15 cellular contexts compared by ENCODE assay signal in the genomic region with DNA sequence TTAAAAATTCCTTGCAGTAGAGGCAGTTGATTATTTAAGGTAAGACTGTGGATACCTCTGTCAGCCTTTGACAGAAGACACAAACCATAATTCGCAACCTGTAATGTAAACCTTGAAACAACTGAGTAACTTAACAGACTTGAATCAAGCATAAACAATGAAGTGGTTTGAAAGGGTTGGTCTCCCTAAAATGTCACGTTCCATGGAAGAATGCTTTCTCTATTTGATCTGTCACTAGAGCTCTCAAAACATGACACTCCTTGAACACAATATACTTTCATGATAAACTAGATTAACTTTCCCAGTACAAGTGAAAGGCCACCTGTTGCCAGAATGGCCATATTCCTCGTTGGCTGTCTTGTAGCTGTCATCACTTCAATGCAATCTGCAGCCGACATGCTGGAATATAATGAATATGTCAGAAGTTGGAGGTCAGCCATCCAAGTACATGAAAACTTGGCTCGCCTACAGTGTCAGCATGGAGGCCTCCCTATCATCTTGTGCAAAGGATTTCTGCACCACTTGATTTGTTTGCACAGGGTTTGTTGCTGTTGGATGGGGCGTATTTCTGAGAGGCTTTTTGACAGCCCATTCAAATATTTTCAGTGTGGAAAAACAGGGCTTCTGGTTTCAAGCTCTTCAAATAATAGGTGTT.
DNase-seq lines count a peak whose midpoint lies in the region; ATAC-seq and TF ChIP-seq lines count a peak whose summit lies in the region.
"Had no signal": no experiment of that assay in that cellular context is flagged by ENCODE, and none has a peak within 500 bp of the region (broad histone marks: within the 10 kb centered on the region; RNA-seq: fewer than 3 reads in every experiment).

No MANE protein-coding gene starts in this region.

- intact Hi-C loops in left ventricle myocardium superior (cut with micrococcal nuclease): loop anchor here (2.0 kb wide), 1 partner anchor 39 kb away; no protein-coding TSS in a partner anchor

- no peak overlapping the region for H3K9ac ChIP-seq in H9 (ENCODE audit: extremely low read depth, insufficient read length, low read length)
- H3K9ac ChIP-seq: GM23248 had no signal

- H4K20me1 ChIP-seq in H9 (ENCODE audit: control insufficient read depth, insufficient read depth, insufficient read length): no peaks in the 10 kb centered on the region

- no peak overlapping the region for H3K4me2 ChIP-seq in H9 (ENCODE audit: insufficient read depth, insufficient read length, low read length)

- no peaks in the 10 kb centered on the region for H3K79me1 ChIP-seq in H9 (ENCODE audit: insufficient read depth, low read depth, low read length, poor library complexity, severe bottlenecking)

- H3K4me3 ChIP-seq in astrocyte of the spinal cord (ENCODE audit: low read depth, low read length): no peak overlapping the region
- H3K4me3 ChIP-seq: GM23248, vagina had no signal

- H2BK120ac ChIP-seq in H9 (ENCODE audit: low read depth, low read length, poor library complexity, severe bottlenecking): no peak overlapping the region

- H3K56ac ChIP-seq in H9 (ENCODE audit: insufficient read length, low read depth, low read length): no peak overlapping the region

- in situ Hi-C loops in astrocyte of the spinal cord (cut with HindIII; ENCODE audit: low sequenced_read_pairs): no loop called here

- no CpG with 5 or more reads among the region's 6 CpGs for WGBS in H9 (ENCODE audit: extremely low coverage, insufficient read length, low lambda C conversion rate)

- H3K4me3 Mint-ChIP-seq in H9: no peak overlapping the region
- H3K4me3 Mint-ChIP-seq: activated CD4-positive, alpha-beta memory T cell treated with anti-CD3 and anti-CD28 coated beads, Interleukin-2, amount 10 ng/mL, durations not matched to agents 7 days and 5 days; activated naive CD4-positive, alpha-beta T cell treated with anti-CD3 and anti-CD28 coated beads, Interleukin-2, amount 10 ng/mL, durations not matched to agents 7 days and 5 days had no signal

- H3K27me3 ChIP-seq in H9 (ENCODE audit: insufficient read depth, low read length): no peaks in the 10 kb centered on the region
- H3K27me3 ChIP-seq: vagina had no signal

- no peaks in the 10 kb centered on the region for H3K4me1 Mint-ChIP-seq in H9
- H3K4me1 Mint-ChIP-seq: activated CD4-positive, alpha-beta memory T cell treated with anti-CD3 and anti-CD28 coated beads, Interleukin-2, amount 10 ng/mL, durations not matched to agents 7 days and 5 days; activated naive CD4-positive, alpha-beta T cell treated with anti-CD3 and anti-CD28 coated beads, Interleukin-2, amount 10 ng/mL, durations not matched to agents 7 days and 5 days had no signal

- no peak overlapping the region for H4K5ac ChIP-seq in H9 (ENCODE audit: insufficient read length, low read depth, low read length)

- no peak overlapping the region for H3K4ac ChIP-seq in H9 (ENCODE audit: low read depth, low read length)

- no peak overlapping the region for H2BK15ac ChIP-seq in H9 (ENCODE audit: low read depth, low read length)

- peak; percentile 97 for ATAC-seq in left ventricle myocardium superior
- no peak for ATAC-seq in HG03460 (IDR thresholded peaks at IDR 0.05; ENCODE audit: unreplicated experiment)
- ATAC-seq in GM21737 (IDR thresholded peaks at IDR 0.05; ENCODE audit: unreplicated experiment): no peak

- no peak overlapping the region for H3K27ac ChIP-seq in H9 (ENCODE audit: insufficient read length, low read depth, low read length)
- H3K27ac ChIP-seq: GM23248, vagina had no signal

- H4K8ac ChIP-seq in H9 (replicated peaks; ENCODE audit: insufficient read length, low read depth, low read length): no peak overlapping the region

- DNase-seq in AG09319 (ENCODE audit: extremely low read depth, low read depth) (peak; percentile 16), NCI-H1105 treated with DMSO at 0.1 percent for 48 hours (lab: John Stamatoyannopoulos, UW) (peak; percentile 73), astrocyte of the spinal cord (ENCODE audit: low read depth, low spot score) (peak; percentile 80), left ventricle myocardium superior (peak; percentile 36), iPS-NIHi11 (ENCODE audit: low spot score) (no peak), H9 (no peak)
- DNase-seq: activated CD4-positive, alpha-beta memory T cell treated with anti-CD3 and anti-CD28 coated beads, Interleukin-2, amount 10 ng/mL, durations not matched to agents 7 days and 5 days; activated naive CD4-positive, alpha-beta T cell treated with anti-CD3 and anti-CD28 coated beads, Interleukin-2, amount 10 ng/mL, durations not matched to agents 7 days and 5 days; glutamatergic neuron; NCI-H1436; T-helper 2 cell had no signal

- H3K27me3 Mint-ChIP-seq in H9 (ENCODE audit: low read depth): no peaks in the 10 kb centered on the region
- H3K27me3 Mint-ChIP-seq: activated CD4-positive, alpha-beta memory T cell treated with anti-CD3 and anti-CD28 coated beads, Interleukin-2, amount 10 ng/mL, durations not matched to agents 7 days and 5 days; activated naive CD4-positive, alpha-beta T cell treated with anti-CD3 and anti-CD28 coated beads, Interleukin-2, amount 10 ng/mL, durations not matched to agents 7 days and 5 days had no signal

- no peak overlapping the region for H3K27ac Mint-ChIP-seq in H9
- H3K27ac Mint-ChIP-seq: activated CD4-positive, alpha-beta memory T cell treated with anti-CD3 and anti-CD28 coated beads, Interleukin-2, amount 10 ng/mL, durations not matched to agents 7 days and 5 days; activated naive CD4-positive, alpha-beta T cell treated with anti-CD3 and anti-CD28 coated beads, Interleukin-2, amount 10 ng/mL, durations not matched to agents 7 days and 5 days had no signal

- H2BK5ac ChIP-seq in H9 (ENCODE audit: insufficient read length, low read length): no peak overlapping the region

- no peaks in the 10 kb centered on the region for H3K23me2 ChIP-seq in H9 (ENCODE audit: insufficient read length, low read depth, low read length, poor library complexity, severe bottlenecking)

- H2BK12ac ChIP-seq in H9 (ENCODE audit: insufficient read length, low read depth, low read length): no peak overlapping the region

- TF ChIP-seq CTCF in AG09319 (IDR thresholded peaks at IDR 0.05; ENCODE audit: low read depth, low read length) (no peak), astrocyte of the spinal cord (IDR thresholded peaks at IDR 0.05; ENCODE audit: low read depth, low read length) (no peak), H9 (conservative IDR thresholded peaks at IDR 0.05) (no peak)

- no peak overlapping the region for H3T11ph ChIP-seq in H9 (ENCODE audit: low read length)

- no peak overlapping the region for H3K14ac ChIP-seq in H9 (ENCODE audit: insufficient read depth, low read length)

- no peak overlapping the region for H4K91ac ChIP-seq in H9 (ENCODE audit: insufficient read length, low read depth, low read length)

- H3K23ac ChIP-seq in H9 (ENCODE audit: insufficient read length, low read depth, low read length): no peak overlapping the region

- 0 out of 2 replicates have a peak, but pooled peaks cover 3% of the 10 kb centered on the region for H3K79me2 ChIP-seq in H9 (ENCODE audit: insufficient read depth, low read length)

- no peaks in the 10 kb centered on the region for H3K9me3 Mint-ChIP-seq in H9
- H3K9me3 Mint-ChIP-seq: activated CD4-positive, alpha-beta memory T cell treated with anti-CD3 and anti-CD28 coated beads, Interleukin-2, amount 10 ng/mL, durations not matched to agents 7 days and 5 days; activated naive CD4-positive, alpha-beta T cell treated with anti-CD3 and anti-CD28 coated beads, Interleukin-2, amount 10 ng/mL, durations not matched to agents 7 days and 5 days had no signal

- H3K36me3 Mint-ChIP-seq in H9 (ENCODE audit: insufficient read depth in 1 of 3, low read depth in 3 of 3): no peaks in the 10 kb centered on the region
- H3K36me3 Mint-ChIP-seq: activated naive CD4-positive, alpha-beta T cell treated with anti-CD3 and anti-CD28 coated beads, Interleukin-2, amount 10 ng/mL, durations not matched to agents 7 days and 5 days had no signal

- H3K9me3 ChIP-seq in H9 (ENCODE audit: control insufficient read depth, low read depth, low read length): no peaks in the 10 kb centered on the region
- H3K9me3 ChIP-seq: vagina had no signal

- H3K4me1 ChIP-seq in H9 (ENCODE audit: insufficient read depth, low read length): no peaks in the 10 kb centered on the region
- H3K4me1 ChIP-seq: vagina had no signal

- no peak overlapping the region for H2AK5ac ChIP-seq in H9 (ENCODE audit: insufficient read length, low read length)

- H2BK20ac ChIP-seq in H9 (ENCODE audit: low read depth, low read length, poor library complexity, severe bottlenecking): no peak overlapping the region

- H3K18ac ChIP-seq in H9 (ENCODE audit: insufficient read length, low read depth, low read length): no peak overlapping the region

- H2AFZ ChIP-seq in H9 (ENCODE audit: low read length): no peak overlapping the region
- H2AFZ ChIP-seq: GM23248 had no signal

Comparison
In these comparisons a context has a peak if more than half of its experiments do, and no peak if none do; other contexts are left out.
1. DNase-seq: peak in AG09319 (single experiment), NCI-H1105 treated with DMSO at 0.1 percent for 48 hours (single experiment), astrocyte of the spinal cord (single experiment) and left ventricle myocardium superior (single experiment); none in iPS-NIHi11 (single experiment) and H9 (single experiment).